In genomic region chr17:2755941-2756724, GRCh38 we compare ENCODE assay signal across 12 cellular contexts. TPM values are rescaled to one million over a fixed set of nuclear protein-coding genes. Genes with fewer than 3 reads are reported as not detected.
DNase-seq lines count a peak whose midpoint lies in the region; ATAC-seq, FAIRE-seq and TF ChIP-seq lines count a peak whose summit lies in the region.
"Had no signal": no experiment of that assay in that cellular context is flagged by ENCODE, and none has a peak within 500 bp of the region (broad histone marks: within the 10 kb centered on the region; RNA-seq: fewer than 3 reads in every experiment).

No MANE protein-coding gene starts in this region.

- CTCF ChIA-PET in HepG2 (lab: Yijun Ruan, JAX; ENCODE audit: low intra/inter-chr PET ratio, low total read pairs) = no interaction called here

- no peaks in the 10 kb centered on the region for H4K20me1 ChIP-seq in HepG2 (ENCODE audit: insufficient read depth, low read length)

- no peak overlapping the region for H3K9ac ChIP-seq in HepG2 (ENCODE audit: insufficient read depth, low read depth, low read length)

- H3K27me3 Mint-ChIP-seq in chondrocyte (ENCODE audit: low read depth) = peaks cover 40% of the 10 kb centered on the region

- WGBS in HepG2 (ENCODE audit: low lambda C conversion rate) = 8% methylated on average over 20 of the region's 42 CpGs

- H3K27ac Mint-ChIP-seq in chondrocyte (ENCODE audit: unreplicated experiment) = no peak overlapping the region
- H3K27ac Mint-ChIP-seq: naive thymus-derived CD4-positive, alpha-beta T cell had no signal

- H3K4me3 ChIP-seq in cardiac muscle cell = peak overlapping the region; percentile 35
- peak overlapping the region; percentile 39 to 64 (median 41); a peak in 5 of 6 replicates for H3K4me3 ChIP-seq in HepG2 (replicated peaks in 1 of 3; ENCODE audit: insufficient read depth in 1 of 3, low read depth in 2 of 3, low read length in 3 of 3)
- no peak overlapping the region for H3K4me3 ChIP-seq in upper lobe of right lung

- H3K27ac ChIP-seq in cardiac muscle cell (no peak overlapping the region), HepG2 (ENCODE audit: extremely low read length, insufficient read depth, low read length) (no peak overlapping the region), upper lobe of right lung (no peak overlapping the region)

- H3K4me2 ChIP-seq in HepG2 (ENCODE audit: low read depth, low read length) = peak overlapping the region; percentile 66

- H3K9me3 Mint-ChIP-seq in chondrocyte (ENCODE audit: low read depth) = no peaks in the 10 kb centered on the region

- H3K36me3 Mint-ChIP-seq in chondrocyte (ENCODE audit: low read depth) = no peaks in the 10 kb centered on the region

- no peak overlapping the region for H2AFZ ChIP-seq in HepG2 (ENCODE audit: low read length)

- no peak for FAIRE-seq in HepG2 (lab: Jason Lieb, UNC)
- FAIRE-seq: GM19239 had no signal

- no peaks in the 10 kb centered on the region for H3K4me1 Mint-ChIP-seq in chondrocyte (ENCODE audit: low read depth)

- TF ChIP-seq RAD21 in HepG2 (CRISPR knock-in tag; IDR thresholded peaks at IDR 0.05) = no peak

- no peak for TF ChIP-seq EP300 in HepG2 (IDR thresholded peaks at IDR 0.05; ENCODE audit: low read depth in 2 of 2, low read length in 2 of 2)
- no peak for TF ChIP-seq EP300 in HepG2 (CRISPR knock-in tag; IDR thresholded peaks at IDR 0.05; ENCODE audit: borderline replicate concordance)

- in situ Hi-C loops in HepG2 (cut with HindIII; ENCODE audit: extremely low pct_ligation_motif_present, low pct_unique_long_range_greater_than_20kb) = no loop called here
- in situ Hi-C loops in GM13977 (cut with MboI; ENCODE audit: low pct_unique_long_range_greater_than_20kb, low sequenced_read_pairs, unreplicated experiment) = no loop called here

- TF ChIP-seq POLR2A in HepG2 (IDR thresholded peaks at IDR 0.05; ENCODE audit: insufficient read depth in 1 of 2, low read depth in 2 of 2, low read length in 2 of 2) = no peak

- POLR2A ChIA-PET in HepG2 (lab: Yijun Ruan, JAX) = no interaction called here

- H3K4me3 Mint-ChIP-seq in chondrocyte (ENCODE audit: unreplicated experiment) = peak overlapping the region; percentile 60

- intact Hi-C loops in Right ventricle myocardium inferior (cut with DNase I) = no loop called here
- intact Hi-C loops in HepG2 (cut with micrococcal nuclease; ENCODE audit: unreplicated experiment) = no loop called here
- intact Hi-C loops in upper lobe of right lung (cut with DNase I) = no loop called here

- peak in 1 of 2 donors; percentile 74 for DNase-seq in cardiac muscle cell (ENCODE audit: low read depth in 1 of 2, low spot score in 1 of 2)
- no peak for DNase-seq in Right ventricle myocardium inferior (ENCODE audit: missing footprints)
- DNase-seq in chondrocyte (ENCODE audit: low spot score) = no peak
- no peak for DNase-seq in HepG2 (ENCODE audit: low spot score)
- no peak for DNase-seq in upper lobe of right lung
- DNase-seq in NCI-H2196 treated with DMSO at 0.1 percent for 48 hours (lab: John Stamatoyannopoulos, UW; ENCODE audit: unreplicated experiment) = no peak
- no peak for DNase-seq in GM13977 (ENCODE audit: low spot score)
- DNase-seq: activated CD4-positive, alpha-beta T cell treated with anti-CD3 and anti-CD28 coated beads, Interleukin-2, amount 50 U/mL, for 4 hours; naive thymus-derived CD4-positive, alpha-beta T cell had no signal

- no TSS peak for BruUV-seq in HepG2 (replicated peaks; lab: Mats Ljungman, UMichigan)

- ATAC-seq in Right ventricle myocardium inferior (no peak), HepG2 (peak; percentile 88), upper lobe of right lung (peak; percentile 28), GM19467 (IDR thresholded peaks at IDR 0.05; ENCODE audit: unreplicated experiment) (no peak)
- ATAC-seq: naive thymus-derived CD4-positive, alpha-beta T cell had no signal

- H3K36me3 ChIP-seq in cardiac muscle cell (no peaks in the 10 kb centered on the region), HepG2 (replicated peaks in 1 of 2; ENCODE audit: control insufficient read depth in 1 of 2, insufficient read depth in 2 of 2, low read length in 2 of 2) (no peaks in the 10 kb centered on the region), upper lobe of right lung (no peaks in the 10 kb centered on the region)

- no peaks in the 10 kb centered on the region for H3K79me2 ChIP-seq in HepG2 (ENCODE audit: insufficient read depth, low read length)

- peaks cover 40% of the 10 kb centered on the region for H3K27me3 ChIP-seq in cardiac muscle cell
- H3K27me3 ChIP-seq in HepG2 (ENCODE audit: control insufficient read depth in 1 of 2, insufficient read depth in 2 of 2, low read length in 2 of 2) = peaks cover 0 to 18% of the 10 kb centered on the region in 2 experiments; a peak in 2 of 5 replicates
- peaks cover 78% of the 10 kb centered on the region for H3K27me3 ChIP-seq in upper lobe of right lung

- no peaks in the 10 kb centered on the region for H3K9me3 ChIP-seq in cardiac muscle cell (ENCODE audit: low read depth)
- H3K9me3 ChIP-seq in HepG2 (ENCODE audit: low read length) = no peaks in the 10 kb centered on the region
- no peaks in the 10 kb centered on the region for H3K9me3 ChIP-seq in upper lobe of right lung

- H3K4me1 ChIP-seq in cardiac muscle cell (ENCODE audit: low read depth) (no peaks in the 10 kb centered on the region), HepG2 (ENCODE audit: insufficient read depth, low read length) (no peaks in the 10 kb centered on the region), upper lobe of right lung (peaks cover 3% of the 10 kb centered on the region)

- TF ChIP-seq CTCF in cardiac muscle cell (IDR thresholded peaks at IDR 0.05; ENCODE audit: low read depth, low read length) (no peak), chondrocyte (IDR thresholded peaks at IDR 0.05) (no peak), HepG2 (CRISPR knock-in tag; IDR thresholded peaks at IDR 0.05) (peak; percentile 5; the same call in 1 of the 2 replicates), upper lobe of right lung (IDR thresholded peaks at IDR 0.05) (no peak), GM13977 (IDR thresholded peaks at IDR 0.05; ENCODE audit: extremely low read depth, insufficient read depth, missing control alignments) (no peak)

RNA-seq across cellular contexts. Expression of gene CCDC92B, which starts 6.7 kb away (rescaled TPM):
- total RNA-seq in cardiac muscle cell = 0.33 and 0.67 TPM in 2 replicates
- polyA plus RNA-seq in cardiac muscle cell = 0.07 and 0.35 TPM in 2 replicates
- total RNA-seq in Right ventricle myocardium inferior = 0.16 TPM
- 0.07 TPM in 1 of 3 replicates, not detected in the others for total RNA-seq in chondrocyte
- total RNA-seq in HepG2 (2016; rRNA removed; fragmentation: Illumina TruSeq; extraction: Trizol) = not detected in 2 replicates
- not detected in 2 replicates for total RNA-seq in HepG2 (2016; cell fraction: cytosol; rRNA removed; fragmentation: Illumina TruSeq; extraction: Trizol; ENCODE audit: low read depth)
- total RNA-seq in HepG2 (2016; cell fraction: insoluble cytoplasmic fraction; rRNA removed; fragmentation: Illumina TruSeq; extraction: Trizol) = not detected in 2 replicates
- not detected in 2 replicates for total RNA-seq in HepG2 (2016; cell fraction: membrane; rRNA removed; fragmentation: Illumina TruSeq; extraction: Trizol)
- total RNA-seq in HepG2 (2016; cell fraction: nucleus; rRNA removed; fragmentation: Illumina TruSeq; extraction: Trizol) = not detected in 2 replicates
- not detected in 2 replicates for polyA plus RNA-seq in HepG2 (2011; rRNA removed)
- not detected in 2 replicates for polyA plus RNA-seq in HepG2 (2011; cell fraction: cytosol; rRNA removed)
- polyA plus RNA-seq in HepG2 (2011; cell fraction: nucleus; rRNA removed) = not detected in 2 replicates
- polyA plus RNA-seq in HepG2 (2012) = 0.04 TPM in 1 of 2 replicates, not detected in the other
- polyA plus RNA-seq in HepG2 (2016; cell fraction: cytosol; fragmentation: Illumina TruSeq; extraction: Trizol; ENCODE audit: low read depth) = not detected in 2 replicates
- not detected in 2 replicates for polyA plus RNA-seq in HepG2 (2016; cell fraction: insoluble cytoplasmic fraction; fragmentation: Illumina TruSeq; extraction: Trizol; ENCODE audit: low read depth)
- not detected in 2 replicates for polyA plus RNA-seq in HepG2 (2016; cell fraction: membrane; fragmentation: Illumina TruSeq; extraction: Trizol; ENCODE audit: low read depth)
- polyA plus RNA-seq in HepG2 (2016; cell fraction: nucleus; fragmentation: Illumina TruSeq; extraction: Trizol; ENCODE audit: insufficient read depth, low read depth) = not detected in 2 replicates
- 2.1 TPM in 1 of 2 replicates, not detected in the other for polyA minus RNA-seq in HepG2 (2011; rRNA and poly(A)+ RNA removed; ENCODE audit: low replicate concordance)
- polyA minus RNA-seq in HepG2 (2011; cell fraction: cytosol; rRNA and poly(A)+ RNA removed) = not detected in 2 replicates
- not detected in 2 replicates for polyA minus RNA-seq in HepG2 (2011; cell fraction: nucleus; rRNA and poly(A)+ RNA removed)
- 0.20 TPM for total RNA-seq in upper lobe of right lung
- total RNA-seq: dermis microvascular lymphatic vessel endothelial cell had no signal
- polyA plus RNA-seq: naive thymus-derived CD4-positive, alpha-beta T cell had no signal

RNA-seq across cellular contexts. Expression of gene RAP1GAP2, which starts 40.1 kb away (rescaled TPM):
- total RNA-seq in cardiac muscle cell (2.9 and 3.5 TPM in 2 replicates), Right ventricle myocardium inferior (57.2 TPM), chondrocyte (3.3 to 5.5 TPM (median 3.4 TPM) in 3 replicates), HepG2 (2016; rRNA removed; fragmentation: Illumina TruSeq; extraction: Trizol) (7.7 and 10.9 TPM in 2 replicates), upper lobe of right lung (16.1 TPM)
- polyA plus RNA-seq in cardiac muscle cell (1.1 and 1.2 TPM in 2 replicates), HepG2 (2011; rRNA removed) (10.0 and 12.0 TPM in 2 replicates)
- 3.6 and 4.3 TPM in 2 replicates for total RNA-seq in HepG2 (2016; cell fraction: cytosol; rRNA removed; fragmentation: Illumina TruSeq; extraction: Trizol; ENCODE audit: low read depth)
- total RNA-seq in HepG2 (2016; cell fraction: insoluble cytoplasmic fraction; rRNA removed; fragmentation: Illumina TruSeq; extraction: Trizol) = 7.7 and 11.5 TPM in 2 replicates
- total RNA-seq in HepG2 (2016; cell fraction: membrane; rRNA removed; fragmentation: Illumina TruSeq; extraction: Trizol) = 9.3 and 12.1 TPM in 2 replicates
- total RNA-seq in HepG2 (2016; cell fraction: nucleus; rRNA removed; fragmentation: Illumina TruSeq; extraction: Trizol) = 6.5 and 8.4 TPM in 2 replicates
- 6.2 and 9.1 TPM in 2 replicates for polyA plus RNA-seq in HepG2 (2011; cell fraction: cytosol; rRNA removed)
- 36.9 and 43.8 TPM in 2 replicates for polyA plus RNA-seq in HepG2 (2011; cell fraction: nucleus; rRNA removed)
- polyA plus RNA-seq in HepG2 (2012) = 7.9 and 8.0 TPM in 2 replicates
- 2.3 and 2.5 TPM in 2 replicates for polyA plus RNA-seq in HepG2 (2016; cell fraction: cytosol; fragmentation: Illumina TruSeq; extraction: Trizol; ENCODE audit: low read depth)
- polyA plus RNA-seq in HepG2 (2016; cell fraction: insoluble cytoplasmic fraction; fragmentation: Illumina TruSeq; extraction: Trizol; ENCODE audit: low read depth) = 6.1 and 8.2 TPM in 2 replicates
- 5.5 and 6.5 TPM in 2 replicates for polyA plus RNA-seq in HepG2 (2016; cell fraction: membrane; fragmentation: Illumina TruSeq; extraction: Trizol; ENCODE audit: low read depth)
- 16.0 and 18.0 TPM in 2 replicates for polyA plus RNA-seq in HepG2 (2016; cell fraction: nucleus; fragmentation: Illumina TruSeq; extraction: Trizol; ENCODE audit: insufficient read depth, low read depth)
- 15.6 and 31.7 TPM in 2 replicates for polyA minus RNA-seq in HepG2 (2011; rRNA and poly(A)+ RNA removed; ENCODE audit: low replicate concordance)
- 9.0 and 11.7 TPM in 2 replicates for polyA minus RNA-seq in HepG2 (2011; cell fraction: cytosol; rRNA and poly(A)+ RNA removed)
- 9.1 and 12.2 TPM in 2 replicates for polyA minus RNA-seq in HepG2 (2011; cell fraction: nucleus; rRNA and poly(A)+ RNA removed)

RNA-seq across cellular contexts. Expression of gene CLUH, which starts 44.6 kb away (rescaled TPM):
- total RNA-seq in cardiac muscle cell = 70.7 and 93.5 TPM in 2 replicates
- 56.2 and 58.6 TPM in 2 replicates for polyA plus RNA-seq in cardiac muscle cell
- total RNA-seq in Right ventricle myocardium inferior = 180 TPM
- total RNA-seq in chondrocyte = 30.8 to 36.6 TPM (median 36.0 TPM) in 3 replicates
- 49.8 and 60.5 TPM in 2 replicates for total RNA-seq in HepG2 (2016; rRNA removed; fragmentation: Illumina TruSeq; extraction: Trizol)
- total RNA-seq in HepG2 (2016; cell fraction: cytosol; rRNA removed; fragmentation: Illumina TruSeq; extraction: Trizol; ENCODE audit: low read depth) = 11.3 and 11.7 TPM in 2 replicates
- total RNA-seq in HepG2 (2016; cell fraction: insoluble cytoplasmic fraction; rRNA removed; fragmentation: Illumina TruSeq; extraction: Trizol) = 45.0 and 62.9 TPM in 2 replicates
- total RNA-seq in HepG2 (2016; cell fraction: membrane; rRNA removed; fragmentation: Illumina TruSeq; extraction: Trizol) = 16.8 and 17.9 TPM in 2 replicates
- 62.8 and 64.0 TPM in 2 replicates for total RNA-seq in HepG2 (2016; cell fraction: nucleus; rRNA removed; fragmentation: Illumina TruSeq; extraction: Trizol)
- polyA plus RNA-seq in HepG2 (2011; rRNA removed) = 30.9 and 45.5 TPM in 2 replicates
- 12.6 and 25.6 TPM in 2 replicates for polyA plus RNA-seq in HepG2 (2011; cell fraction: cytosol; rRNA removed)
- polyA plus RNA-seq in HepG2 (2011; cell fraction: nucleus; rRNA removed) = 461 and 635 TPM in 2 replicates
- polyA plus RNA-seq in HepG2 (2012) = 51.7 and 79.2 TPM in 2 replicates
- polyA plus RNA-seq in HepG2 (2016; cell fraction: cytosol; fragmentation: Illumina TruSeq; extraction: Trizol; ENCODE audit: low read depth) = 3.2 and 3.5 TPM in 2 replicates
- 34.8 and 48.7 TPM in 2 replicates for polyA plus RNA-seq in HepG2 (2016; cell fraction: insoluble cytoplasmic fraction; fragmentation: Illumina TruSeq; extraction: Trizol; ENCODE audit: low read depth)
- 7.2 and 8.4 TPM in 2 replicates for polyA plus RNA-seq in HepG2 (2016; cell fraction: membrane; fragmentation: Illumina TruSeq; extraction: Trizol; ENCODE audit: low read depth)
- polyA plus RNA-seq in HepG2 (2016; cell fraction: nucleus; fragmentation: Illumina TruSeq; extraction: Trizol; ENCODE audit: insufficient read depth, low read depth) = 175 and 188 TPM in 2 replicates
- polyA minus RNA-seq in HepG2 (2011; rRNA and poly(A)+ RNA removed; ENCODE audit: low replicate concordance) = 37.7 and 94.5 TPM in 2 replicates
- polyA minus RNA-seq in HepG2 (2011; cell fraction: cytosol; rRNA and poly(A)+ RNA removed) = 30.1 and 31.9 TPM in 2 replicates
- polyA minus RNA-seq in HepG2 (2011; cell fraction: nucleus; rRNA and poly(A)+ RNA removed) = 48.6 and 55.4 TPM in 2 replicates
- total RNA-seq in upper lobe of right lung = 63.5 TPM

Comparison
In these comparisons a context has a peak if more than half of its experiments do, and no peak if none do; other contexts are left out.
1. ATAC-seq: peak in HepG2 (single experiment) and upper lobe of right lung (single experiment); none in Right ventricle myocardium inferior (single experiment) and GM19467 (single experiment).